ENCODE assay signal across 8 cellular contexts in the genomic region with DNA sequence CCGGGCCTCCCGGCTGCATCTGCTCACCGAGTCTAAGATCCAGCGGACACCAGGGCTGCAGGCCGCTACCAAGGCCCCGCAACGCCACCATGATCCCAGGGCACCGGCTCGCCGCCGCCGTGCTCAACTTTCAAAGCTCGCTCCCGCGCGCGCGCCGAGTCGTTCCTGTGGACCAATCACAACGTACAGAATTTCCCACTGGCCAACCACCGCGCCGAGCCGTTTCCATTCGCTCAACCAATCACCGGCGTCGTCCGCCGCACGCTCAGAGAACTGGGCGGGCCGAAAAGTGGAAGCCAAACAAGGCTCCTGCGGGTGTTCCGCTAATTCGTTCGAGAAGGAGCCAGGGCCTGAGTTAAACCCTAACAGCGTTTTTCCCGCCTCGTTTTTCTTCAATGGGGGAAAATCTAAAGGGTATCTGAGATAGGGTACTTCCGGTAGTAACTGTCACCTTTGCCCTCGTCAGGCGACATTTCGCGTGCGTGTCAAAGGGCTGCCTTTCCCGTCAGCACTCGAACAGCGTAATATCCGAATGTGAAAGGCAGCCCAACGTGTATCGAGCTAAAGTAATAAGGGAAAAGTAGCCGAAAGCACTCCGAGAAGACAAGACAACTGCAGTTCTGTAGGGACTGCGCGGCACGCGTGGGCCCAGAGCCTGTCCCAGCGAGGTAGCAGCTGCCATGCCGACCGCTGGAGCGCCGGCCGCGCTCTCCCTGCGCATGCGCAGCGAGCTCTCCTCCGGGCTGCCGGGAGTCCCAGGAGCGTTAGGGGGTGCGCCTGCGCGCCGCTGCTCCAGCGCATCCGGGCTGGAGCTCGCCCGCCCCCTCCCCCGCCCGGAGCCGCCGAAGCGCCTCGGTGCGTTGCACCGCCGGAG. TPM values are rescaled to one million over a fixed set of nuclear protein-coding genes. Genes with fewer than 3 reads are reported as not detected.
DNase-seq lines count a peak whose midpoint lies in the region; TF ChIP-seq lines count a peak whose summit lies in the region.

Gene NCAPD3 (minus strand): TSS at position 132 of the 874 bp plus-strand sequence. CDS start 41 bp downstream, at position 91.
Gene VPS26B (plus strand): TSS at position 836 of the 874 bp plus-strand sequence. CDS start 452 bp downstream, outside the sequence.

- H3K27ac ChIP-seq in neuronal stem cell (replicated peaks; ENCODE audit: low read length) = no peak within 1 kb of the TSS

- peak within 1 kb of the TSS; percentile 86 for H3K23ac ChIP-seq in neuronal stem cell (ENCODE audit: low read depth, low read length, poor library complexity)

- peak within 1 kb of the TSS; percentile 89 for H3K4me2 ChIP-seq in neuronal stem cell (ENCODE audit: insufficient read depth, low read length, poor library complexity, severe bottlenecking)

- in situ Hi-C loops in SK-MEL-5 (cut with HindIII; ENCODE audit: low pct_unique_long_range_greater_than_20kb, low sequenced_read_pairs) = no loop called here

- H3K14ac ChIP-seq in neuronal stem cell (ENCODE audit: low read length) = peak within 1 kb of the TSS; percentile 78

- H2BK15ac ChIP-seq in neuronal stem cell (ENCODE audit: low read length) = no peak within 1 kb of the TSS

- peak within 1 kb of the TSS; percentile 45 for H2BK5ac ChIP-seq in neuronal stem cell (ENCODE audit: low read length)

- no peak within 1 kb of the TSS for H3K4ac ChIP-seq in neuronal stem cell (ENCODE audit: low read length)

- no CpG with 5 or more reads among the region's 89 CpGs for WGBS in neuronal stem cell (ENCODE audit: extremely low coverage in 2 of 2, insufficient read length in 2 of 2, insufficient replicate concordance in 1 of 2), 2 donors

- H2BK120ac ChIP-seq in neuronal stem cell (ENCODE audit: low read depth, low read length) = no peak within 1 kb of the TSS

- peaks cover 0 to 4% (median 0%) of the 10 kb centered on the region in 3 experiments for H3K27me3 ChIP-seq in neuronal stem cell (ENCODE audit: control insufficient read depth in 3 of 3, insufficient read depth in 3 of 3, low read depth in 1 of 3, low read length in 3 of 3)

- POLR2A ChIA-PET in HEK293T (lab: Yijun Ruan, JAX) = interaction anchor here (0.6 to 2.5 kb wide), 28 partner anchors 10 to 668 kb away, joined by 3 to 25 read pairs (median 4); partner anchors contain the start of genes ACAD8, GLB1L3 and THYN1

- peak within 1 kb of the TSS; percentile 96 for H2AFZ ChIP-seq in neuronal stem cell (ENCODE audit: low read length)

- no peak within 1 kb of the TSS for H4K91ac ChIP-seq in neuronal stem cell (ENCODE audit: low read depth, low read length, poor library complexity)

- peak within 1 kb of the TSS; percentile 27 for H2AK5ac ChIP-seq in neuronal stem cell (ENCODE audit: low read depth, low read length)

- peak within 1 kb of the TSS; percentile 98 for H3K9ac ChIP-seq in neuronal stem cell (ENCODE audit: low read depth, low read length, poor library complexity)

- peaks cover 3 to 27% of the 10 kb centered on the region in 2 donors for H3K36me3 ChIP-seq in neuronal stem cell (replicated peaks in 1 of 2; ENCODE audit: control insufficient read depth in 2 of 2, insufficient read depth in 2 of 2, low read length in 2 of 2)

- H3K9me3 ChIP-seq in neuronal stem cell (replicated peaks in 1 of 2; ENCODE audit: control insufficient read depth in 2 of 2, insufficient read depth in 1 of 2, low read depth in 1 of 2, low read length in 2 of 2) = no peaks in the 10 kb centered on the region

- H2BK12ac ChIP-seq in neuronal stem cell (ENCODE audit: low read length) = peak within 1 kb of the TSS; percentile 61

- peaks cover 9 to 12% of the 10 kb centered on the region in 2 donors for H3K4me1 ChIP-seq in neuronal stem cell (ENCODE audit: control insufficient read depth in 2 of 2, insufficient read depth in 1 of 2, low read depth in 1 of 2, low read length in 2 of 2)

- TF ChIP-seq CTCF in subcutaneous adipose tissue (IDR thresholded peaks at IDR 0.05; ENCODE audit: low read depth) = no peak

- CTCF ChIA-PET in HEK293T (lab: Yijun Ruan, JAX) = interaction anchor here (1.1 kb wide), 1 partner anchor 20 kb away, joined by 4 read pairs; no protein-coding TSS in a partner anchor

- DNase-seq in GF-D8 (lab: John Stamatoyannopoulos, UW) (peak; percentile 100), HEK293T (ENCODE audit: extremely low spot score) (peak; percentile 98), MV-4-11 (lab: John Stamatoyannopoulos, UW) (peak; percentile 96), SK-MEL-5 (ENCODE audit: low read depth, low spot score) (peak; percentile 94), foreskin melanocyte (peak; percentile 94), neuronal stem cell (ENCODE audit: low spot score) (peak; percentile 95)
- DNase-seq in activated naive CD4-positive, alpha-beta T cell treated with Interleukin-2 at 50 U/mL for 16 hours = peak; percentile 96

- H3K4me3 ChIP-seq in neuronal stem cell (ENCODE audit: low read length in 2 of 2) = peak within 1 kb of the TSS; percentile 87 to 90

- peak within 1 kb of the TSS; percentile 91 for H3K18ac ChIP-seq in neuronal stem cell (ENCODE audit: low read length)

- H3K79me1 ChIP-seq in neuronal stem cell (ENCODE audit: low read depth, low read length) = peaks cover 2% of the 10 kb centered on the region

- no peak within 1 kb of the TSS for H4K8ac ChIP-seq in neuronal stem cell (ENCODE audit: low read depth, low read length)

TF ChIP-seq in HEK293T, 16 proteins besides CTCF, POLR2A, EP300 and RAD21:
- TF ChIP-seq ARNT (IDR thresholded peaks at IDR 0.05) (no peak), ELF4 (IDR thresholded peaks at IDR 0.05) (0 out of 2 replicates have a peak, but pooled peaks have one; percentile 14), LEF1 (IDR thresholded peaks at IDR 0.05; ENCODE audit: borderline replicate concordance) (no peak), SP1 (IDR thresholded peaks at IDR 0.05) (no peak), HDGF (IDR thresholded peaks at IDR 0.05; ENCODE audit: borderline replicate concordance) (no peak), FOXA1 (IDR thresholded peaks at IDR 0.05) (no peak), ZNF384 (IDR thresholded peaks at IDR 0.05) (no peak), BHLHE40 (IDR thresholded peaks at IDR 0.05; ENCODE audit: borderline replicate concordance) (no peak), L3MBTL2 (conservative IDR thresholded peaks at IDR 0.05) (peak; percentile 93)
- TF ChIP-seq, protein P1, sequence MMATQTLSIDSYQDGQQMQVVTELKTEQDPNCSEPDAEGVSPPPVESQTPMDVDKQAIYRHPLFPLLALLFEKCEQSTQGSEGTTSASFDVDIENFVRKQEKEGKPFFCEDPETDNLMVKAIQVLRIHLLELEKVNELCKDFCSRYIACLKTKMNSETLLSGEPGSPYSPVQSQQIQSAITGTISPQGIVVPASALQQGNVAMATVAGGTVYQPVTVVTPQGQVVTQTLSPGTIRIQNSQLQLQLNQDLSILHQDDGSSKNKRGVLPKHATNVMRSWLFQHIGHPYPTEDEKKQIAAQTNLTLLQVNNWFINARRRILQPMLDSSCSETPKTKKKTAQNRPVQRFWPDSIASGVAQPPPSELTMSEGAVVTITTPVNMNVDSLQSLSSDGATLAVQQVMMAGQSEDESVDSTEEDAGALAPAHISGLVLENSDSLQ (IDR thresholded peaks at IDR 0.05) = peak; percentile 38; the same call in 1 of the 2 replicates
TF ChIP-seq in HEK293T: peak in this region for 3.

RNA-seq across cellular contexts. Expression of gene NCAPD3, which starts in this region (rescaled TPM):
- 13.4 and 15.3 TPM in 2 replicates for total RNA-seq in SK-MEL-5 (2014; rRNA removed; shearing (Covaris generic))
- polyA plus RNA-seq in SK-MEL-5 (2015; cell fraction: cytosol; rRNA removed) = 22.0 and 25.7 TPM in 2 replicates
- polyA plus RNA-seq in SK-MEL-5 (2015; cell fraction: nucleus; rRNA removed) = 54.4 and 72.5 TPM in 2 replicates
- 17.0 TPM for polyA plus RNA-seq in neuronal stem cell (2013, experiment 1 of 2)
- polyA plus RNA-seq in neuronal stem cell (2013, experiment 2 of 2) = 17.5 TPM
- 10 to 100 TPM; 10.5 to 18.7 (median 13.8) TPM for total RNA-seq in subcutaneous adipose tissue

RNA-seq across cellular contexts. Expression of gene VPS26B, which starts in this region (rescaled TPM):
- total RNA-seq in SK-MEL-5 (2014; rRNA removed; shearing (Covaris generic)) = 22.3 and 23.0 TPM in 2 replicates
- 25.5 and 28.2 TPM in 2 replicates for polyA plus RNA-seq in SK-MEL-5 (2015; cell fraction: cytosol; rRNA removed)
- polyA plus RNA-seq in SK-MEL-5 (2015; cell fraction: nucleus; rRNA removed) = 80.3 and 80.5 TPM in 2 replicates
- 16.9 TPM for polyA plus RNA-seq in neuronal stem cell (2013, experiment 1 of 2)
- polyA plus RNA-seq in neuronal stem cell (2013, experiment 2 of 2) = 16.5 TPM
- 10 to 100 TPM; 33.3 to 52.4 (median 39.4) TPM for total RNA-seq in subcutaneous adipose tissue
